In genomic region chr22:40018051-40018450, GRCh38 we compare ENCODE assay signal across 20 cellular contexts. TPM values are rescaled to one million over a fixed set of nuclear protein-coding genes. Genes with fewer than 3 reads are reported as not detected.
DNase-seq lines count a peak whose midpoint lies in the region; ATAC-seq, FAIRE-seq and TF ChIP-seq lines count a peak whose summit lies in the region.
"Had no signal": no experiment of that assay in that cellular context is flagged by ENCODE, and none has a peak within 500 bp of the region (broad histone marks: within the 10 kb centered on the region; RNA-seq: fewer than 3 reads in every experiment).

No MANE protein-coding gene starts in this region.

- H4K20me1 ChIP-seq in Loucy (ENCODE audit: insufficient read depth, low read length, poor library complexity, severe bottlenecking), result no peaks in the 10 kb centered on the region

- H3K4me3 ChIP-seq in Loucy (ENCODE audit: low read length, poor library complexity, severe bottlenecking), result no peak overlapping the region
- no peak overlapping the region for H3K4me3 ChIP-seq in esophagus squamous epithelium
- H3K4me3 ChIP-seq in ascending aorta, result no peak overlapping the region
- H3K4me3 ChIP-seq: HAP-1 had no signal

- H3K4me2 ChIP-seq in Loucy (ENCODE audit: low read depth, low read length, poor library complexity, severe bottlenecking), result no peak overlapping the region

- no peak for FAIRE-seq in D721Med (lab: Jason Lieb, UNC)
- FAIRE-seq: G401.6, GM12892, H54 had no signal

- peak overlapping the region; percentile 68 for H2AFZ ChIP-seq in Loucy (ENCODE audit: low read length)

- H3K27me3 ChIP-seq in Loucy (ENCODE audit: insufficient read depth, low read length, poor library complexity, severe bottlenecking) (no peaks in the 10 kb centered on the region), esophagus squamous epithelium (peaks cover 0 to 8% (median 0%) of the 10 kb centered on the region in 4 donors), ascending aorta (no peaks in the 10 kb centered on the region)

- no peak overlapping the region for H3K9ac ChIP-seq in Loucy (ENCODE audit: low read depth, low read length, poor library complexity, severe bottlenecking)

- H3K4me1 ChIP-seq in Loucy (ENCODE audit: insufficient read depth, low read length, poor library complexity, severe bottlenecking) (peaks cover 6% of the 10 kb centered on the region), esophagus squamous epithelium (peaks cover 4 to 91% (median 73%) of the 10 kb centered on the region in 3 donors), ascending aorta (no peaks in the 10 kb centered on the region)
- H3K4me1 ChIP-seq: HAP-1 had no signal

- H3F3A ChIP-seq in Loucy (ENCODE audit: low read depth), result no peaks in the 10 kb centered on the region

- 51 to 81% methylated on average over 6 of the region's 6 CpGs for WGBS in esophagus squamous epithelium, 2 donors

- TF ChIP-seq CTCF in Loucy (conservative IDR thresholded peaks at IDR 0.05; ENCODE audit: low read length) (no peak), esophagus squamous epithelium (IDR thresholded peaks at IDR 0.05) (no peak), ascending aorta (IDR thresholded peaks at IDR 0.05) (no peak), D721Med (IDR thresholded peaks at IDR 0.05; ENCODE audit: insufficient read depth, missing control alignments) (no peak)

- H3K36me3 ChIP-seq in KOPT-K1 (ENCODE audit: insufficient read depth, low read length) (0 out of 2 replicates have a peak, but pooled peaks cover 5% of the 10 kb centered on the region), Loucy (ENCODE audit: insufficient read depth, low read length) (no peaks in the 10 kb centered on the region), esophagus squamous epithelium (peaks cover 0 to 18% (median 0%) of the 10 kb centered on the region in 3 donors), ascending aorta (no peaks in the 10 kb centered on the region)
- H3K36me3 ChIP-seq: HAP-1 had no signal

- intact Hi-C loops in esophagus squamous epithelium (cut with DNase I) (no loop called here), ascending aorta (cut with DNase I) (no loop called here)

- no peak for ATAC-seq in HG02973 (IDR thresholded peaks at IDR 0.05; ENCODE audit: unreplicated experiment)

- H3K27ac ChIP-seq in KOPT-K1 (ENCODE audit: low read depth, low read length, poor library complexity, severe bottlenecking) (peak overlapping the region; percentile 61), esophagus squamous epithelium (peak overlapping the region; percentile 14 to 85 (median 56)), ascending aorta (no peak overlapping the region)

- no peaks in the 10 kb centered on the region for H3K9me2 ChIP-seq in Loucy (replicated peaks; ENCODE audit: low read depth, low read length)

- no peaks in the 10 kb centered on the region for H3K9me3 ChIP-seq in KOPT-K1 (ENCODE audit: insufficient read depth, low read length, poor library complexity, severe bottlenecking)
- no peaks in the 10 kb centered on the region for H3K9me3 ChIP-seq in Loucy (ENCODE audit: insufficient read depth, low read depth, low read length)
- H3K9me3 ChIP-seq in esophagus squamous epithelium, result no peaks in the 10 kb centered on the region
- H3K9me3 ChIP-seq in ascending aorta, result no peaks in the 10 kb centered on the region
- H3K9me3 ChIP-seq: HAP-1 had no signal

- no peak for TF ChIP-seq POLR2A in esophagus squamous epithelium (IDR thresholded peaks at IDR 0.05)

- H3K79me2 ChIP-seq in Loucy (ENCODE audit: insufficient read depth, low read length), result no peaks in the 10 kb centered on the region

- DNase-seq in esophagus squamous epithelium (lab: John Stamatoyannopoulos, UW), result no peak
- no peak for DNase-seq in ascending aorta (ENCODE audit: low spot score in 2 of 2)
- DNase-seq in D721Med (ENCODE audit: insufficient read length, low spot score), result no peak
- DNase-seq: C1 segment of cervical spinal cord; Calu3; CD4-positive, alpha-beta memory T cell; COR-L47; DMS153; DND-41; GOT3; HFFc6 had no signal

RNA-seq across cellular contexts. Expression of gene FAM83F, which starts 23.3 kb away (rescaled TPM):
- total RNA-seq in esophagus squamous epithelium (10 to 100 TPM; 25.5 to 39.2 (median 29.6) TPM), ascending aorta (not detected)
- total RNA-seq: A172, A673, HFFc6 had no signal

RNA-seq across cellular contexts. Expression of gene TMA7B, which starts 57.9 kb away (rescaled TPM):
- total RNA-seq in esophagus squamous epithelium, result not detected
- not detected for total RNA-seq in ascending aorta
- total RNA-seq: A172, A673, Calu3, HFFc6 had no signal

Comparison
In these comparisons a context has a peak if more than half of its experiments do, and no peak if none do; other contexts are left out.
1. H3K27ac ChIP-seq: peak in KOPT-K1 (single experiment) and esophagus squamous epithelium (4 of 4); none in ascending aorta (0 of 2).
2. RNA of gene FAM83F, which starts 23.3 kb away (total RNA-seq): 25.5 to 39.2 TPM in esophagus squamous epithelium; not detected in ascending aorta (single experiment); every median in the first group is over 10 times any median in the second.